In the genomic region with DNA sequence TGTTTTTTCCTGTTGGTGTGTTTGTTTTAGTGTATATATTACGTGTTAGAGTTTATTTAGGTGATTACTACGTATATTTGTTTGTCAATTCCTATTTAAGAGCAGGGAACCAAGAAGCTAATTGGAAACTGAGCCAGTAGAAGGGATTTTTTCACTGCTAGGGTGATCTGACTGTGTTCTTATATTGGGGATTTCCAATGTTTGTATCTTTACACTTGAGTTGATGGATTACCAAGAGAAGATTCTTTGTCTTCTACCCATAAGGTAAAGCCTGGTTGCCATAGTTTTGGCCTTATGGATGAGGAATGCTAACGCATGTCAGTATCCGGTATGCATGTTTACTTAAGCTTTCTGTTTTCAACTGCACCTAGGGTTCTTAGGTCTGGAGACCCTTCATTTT, we compare ENCODE assay signal across 17 cellular contexts.
"Had no signal": no experiment of that assay in that cellular context is flagged by ENCODE, and none has a peak within 500 bp of the region (broad histone marks: within the 10 kb centered on the region; RNA-seq: fewer than 3 reads in every experiment).

No MANE protein-coding gene starts in this region.

- DNase-seq: activated B cell treated with CpG ODN at 0.5 μM for 24 hours; activated CD4-positive, alpha-beta T cell treated with anti-CD3 and anti-CD28 coated beads, Interleukin-2, amount 10 ng/mL, durations not matched to agents 7 days and 5 days; activated effector memory CD4-positive, alpha-beta T cell treated with Interleukin-2 at 50 U/mL for 16 hours; activated T-cell treated with anti-CD3 and anti-CD28 coated beads for 4 hours; body of pancreas; central memory CD4-positive, alpha-beta T cell; cortex of kidney; effector memory CD4-positive, alpha-beta T cell; hippocampal formation; kidney glomerular epithelial cell; retina; stimulated activated CD4-positive, alpha-beta T cell treated with anti-CD3 and anti-CD28 coated beads, Interleukin-4, amount 100 ng/mL, for 4 hours; T-helper 1 cell had no signal

- H3K27me3 Mint-ChIP-seq: activated B cell treated with CpG ODN at 0.5 μM for 24 hours; activated CD4-positive, alpha-beta T cell treated with anti-CD3 and anti-CD28 coated beads, Interleukin-2, amount 10 ng/mL, durations not matched to agents 7 days and 5 days; activated naive CD4-positive, alpha-beta T cell treated with anti-CD3 and anti-CD28 coated beads, Interleukin-2, amount 50 U/mL, for 24 hours had no signal

- ATAC-seq: body of pancreas had no signal

- H2AFZ ChIP-seq: parathyroid adenoma had no signal

- H3K27me3 ChIP-seq: body of pancreas had no signal

- H3K9ac ChIP-seq: parathyroid adenoma had no signal

- H3K4me3 Mint-ChIP-seq: activated B cell treated with CpG ODN at 0.5 μM for 24 hours; activated CD4-positive, alpha-beta T cell treated with anti-CD3 and anti-CD28 coated beads, Interleukin-2, amount 10 ng/mL, durations not matched to agents 7 days and 5 days; activated naive CD4-positive, alpha-beta T cell treated with anti-CD3 and anti-CD28 coated beads, Interleukin-2, amount 50 U/mL, for 24 hours; neural crest cell had no signal

- H3K27ac ChIP-seq: epithelial cell of prostate, parathyroid adenoma had no signal

- H3K27ac Mint-ChIP-seq: activated B cell treated with CpG ODN at 0.5 μM for 24 hours; activated CD4-positive, alpha-beta T cell treated with anti-CD3 and anti-CD28 coated beads, Interleukin-2, amount 10 ng/mL, durations not matched to agents 7 days and 5 days; activated naive CD4-positive, alpha-beta T cell treated with anti-CD3 and anti-CD28 coated beads, Interleukin-2, amount 50 U/mL, for 24 hours had no signal

- H3K9me3 Mint-ChIP-seq: activated B cell treated with CpG ODN at 0.5 μM for 24 hours; activated CD4-positive, alpha-beta T cell treated with anti-CD3 and anti-CD28 coated beads, Interleukin-2, amount 10 ng/mL, durations not matched to agents 7 days and 5 days; activated naive CD4-positive, alpha-beta T cell treated with anti-CD3 and anti-CD28 coated beads, Interleukin-2, amount 50 U/mL, for 24 hours; neural crest cell had no signal

- H3K4me3 ChIP-seq: body of pancreas had no signal
